1 cellular context compared by ENCODE assay signal in genomic region chr5:127820910-127821553, GRCh38.
A peak's percentile ranks its signal among the peaks of the same experiment; 100 is the strongest.
TF ChIP-seq lines count a peak whose summit lies in the region.

No MANE protein-coding gene starts in this region.

TF ChIP-seq in SK-N-SH, 30 proteins besides CTCF, POLR2A, EP300 and RAD21 (continued from another document):
- TF ChIP-seq ZBTB33 (IDR thresholded peaks at IDR 0.05; ENCODE audit: borderline replicate concordance, low read depth) (peak; percentile 43; the same call in 1 of the 2 replicates), JUND (IDR thresholded peaks at IDR 0.05) (peak; percentile 63), FOSL2 (IDR thresholded peaks at IDR 0.05; ENCODE audit: borderline replicate concordance, low read depth) (peak; percentile 33; the same call in 1 of the 2 replicates), TCF12 (IDR thresholded peaks at IDR 0.05) (peak; percentile 93), RCOR1 (IDR thresholded peaks at IDR 0.05; ENCODE audit: low read length) (no peak), POLR2AphosphoS5 (IDR thresholded peaks at IDR 0.05; ENCODE audit: low read depth, low read length) (0 out of 2 replicates have a peak, but pooled peaks have one; percentile 51), IRF3 (IDR thresholded peaks at IDR 0.05; ENCODE audit: low read depth, low read length) (no peak)
